In genomic region chr2:98583866-98584618, GRCh38 we compare ENCODE assay signal across 1 cellular context.
TF ChIP-seq lines count a peak whose summit lies in the region.

No MANE protein-coding gene starts in this region.

TF ChIP-seq in HepG2, 621 proteins besides CTCF, POLR2A, EP300 and RAD21 (continued from another document and continues in another):
- TF ChIP-seq ZNF609 (CRISPR knock-in tag; IDR thresholded peaks at IDR 0.05; ENCODE audit: borderline replicate concordance), result peak; percentile 27; the same call in 1 of the 2 replicates
- no peak for TF ChIP-seq AFF4 (CRISPR knock-in tag; IDR thresholded peaks at IDR 0.05)
- TF ChIP-seq ZFP36L1 (CRISPR knock-in tag; IDR thresholded peaks at IDR 0.05), result peak; percentile 80; the same call in 1 of the 2 replicates
- TF ChIP-seq NRL (CRISPR knock-in tag; IDR thresholded peaks at IDR 0.05; ENCODE audit: borderline replicate concordance), result peak; percentile 88
- TF ChIP-seq CENPX (CRISPR knock-in tag; IDR thresholded peaks at IDR 0.05), result no peak
- TF ChIP-seq EZH2 (conservative IDR thresholded peaks at IDR 0.05; ENCODE audit: low read depth, low read length), result no peak
- 0 out of 2 replicates have a peak, but pooled peaks have one; percentile 18 for TF ChIP-seq ZNF276 (CRISPR knock-in tag; IDR thresholded peaks at IDR 0.05; ENCODE audit: low read depth)
- TF ChIP-seq ZFY (CRISPR knock-in tag; IDR thresholded peaks at IDR 0.05), result peak; percentile 81
- TF ChIP-seq ZNF496 (CRISPR knock-in tag; IDR thresholded peaks at IDR 0.05; ENCODE audit: insufficient replicate concordance), result no peak
- no peak for TF ChIP-seq KDM5A (IDR thresholded peaks at IDR 0.05; ENCODE audit: borderline replicate concordance, low read length)
- TF ChIP-seq NR2F1 (CRISPR knock-in tag; IDR thresholded peaks at IDR 0.05), result no peak
- TF ChIP-seq ZFP41 (CRISPR knock-in tag; IDR thresholded peaks at IDR 0.05; ENCODE audit: borderline replicate concordance), result 0 out of 2 replicates have a peak, but pooled peaks have one; percentile 65
- TF ChIP-seq KMT2B (CRISPR knock-in tag; IDR thresholded peaks at IDR 0.05), result no peak; the same call in 1 of the 2 replicates
- TF ChIP-seq AGO1 (IDR thresholded peaks at IDR 0.05; ENCODE audit: low read depth, low read length, poor library complexity, severe bottlenecking), result no peak
- TF ChIP-seq KAT2B (IDR thresholded peaks at IDR 0.05; ENCODE audit: borderline replicate concordance, low read depth, low read length), result no peak
- peak; percentile 85; the same call in 1 of the 2 replicates for TF ChIP-seq ZNF280D (CRISPR knock-in tag; IDR thresholded peaks at IDR 0.05)
- no peak for TF ChIP-seq HOXD1 (CRISPR knock-in tag; IDR thresholded peaks at IDR 0.05)
- no peak for TF ChIP-seq ZBTB25 (CRISPR knock-in tag; IDR thresholded peaks at IDR 0.05)
- TF ChIP-seq ZFP36L2 (CRISPR knock-in tag; IDR thresholded peaks at IDR 0.05), result no peak
- no peak for TF ChIP-seq SOX13 (IDR thresholded peaks at IDR 0.05)
- peak in 1 of 2 experiments; percentile 84; a peak in 2 of 4 replicates for TF ChIP-seq SOX13 (CRISPR knock-in tag; conservative IDR thresholded peaks at IDR 0.05 in 1 of 2, IDR thresholded peaks at IDR 0.05 in 1 of 2)
- TF ChIP-seq FOSL1 (CRISPR knock-in tag; IDR thresholded peaks at IDR 0.05; ENCODE audit: borderline replicate concordance), result no peak
- no peak for TF ChIP-seq LRRFIP1 (CRISPR knock-in tag; conservative IDR thresholded peaks at IDR 0.05)
- no peak for TF ChIP-seq ZMAT3 (CRISPR knock-in tag; conservative IDR thresholded peaks at IDR 0.05)
- no peak for TF ChIP-seq ZNF460 (CRISPR knock-in tag; IDR thresholded peaks at IDR 0.05; ENCODE audit: borderline replicate concordance)
- TF ChIP-seq ZBTB42 (CRISPR knock-in tag; IDR thresholded peaks at IDR 0.05), result no peak
- no peak for TF ChIP-seq ZSCAN5A (CRISPR knock-in tag; IDR thresholded peaks at IDR 0.05; ENCODE audit: borderline replicate concordance)
- TF ChIP-seq PAXIP1 (CRISPR knock-in tag; conservative IDR thresholded peaks at IDR 0.05), result peak; percentile 93
- TF ChIP-seq THRA (CRISPR knock-in tag; IDR thresholded peaks at IDR 0.05; ENCODE audit: borderline replicate concordance), result no peak
- TF ChIP-seq ZNF562 (CRISPR knock-in tag; IDR thresholded peaks at IDR 0.05; ENCODE audit: borderline replicate concordance), result no peak
